In genomic region chr16:19400709-19401108, GRCh38 we compare ENCODE assay signal across 10 cellular contexts.
A peak's percentile ranks its signal among the peaks of the same experiment; 100 is the strongest.
DNase-seq lines count a peak whose midpoint lies in the region; ATAC-seq, FAIRE-seq and TF ChIP-seq lines count a peak whose summit lies in the region.
"Had no signal": no experiment of that assay in that cellular context is flagged by ENCODE, and none has a peak within 500 bp of the region (broad histone marks: within the 10 kb centered on the region; RNA-seq: fewer than 3 reads in every experiment).

No MANE protein-coding gene starts in this region.

- no peak overlapping the region for H3K4me3 ChIP-seq in epithelial cell of esophagus (ENCODE audit: low read length)

- DNase-seq in D721Med (ENCODE audit: insufficient read length, low spot score) (no peak), NCI-H82 (lab: John Stamatoyannopoulos, UW) (peak; percentile 52), epithelial cell of esophagus (ENCODE audit: low read depth) (no peak), amygdala (lab: John Stamatoyannopoulos, UW) (no peak)
- DNase-seq in activated naive CD4-positive, alpha-beta T cell (lab: John Stamatoyannopoulos, UW), result no peak
- DNase-seq: CD8-positive, alpha-beta memory T cell; H7; NCI-H2029 treated with DMSO at 0.1 percent for 48 hours had no signal

- FAIRE-seq in D721Med (lab: Jason Lieb, UNC), result no peak

- peak; percentile 42 for TF ChIP-seq CTCF in D721Med (IDR thresholded peaks at IDR 0.05; ENCODE audit: insufficient read depth, missing control alignments)
- TF ChIP-seq CTCF in GM12873 (IDR thresholded peaks at IDR 0.05; ENCODE audit: insufficient read depth, low read depth, low read length, missing control alignments), result peak; percentile 31
- TF ChIP-seq CTCF in epithelial cell of esophagus (IDR thresholded peaks at IDR 0.05; ENCODE audit: insufficient read depth, low read depth, low read length, missing control alignments), result peak; percentile 2

- no peak for ATAC-seq in GM18870 (IDR thresholded peaks at IDR 0.05; ENCODE audit: unreplicated experiment)
